Comparison of ENCODE assay signal across 26 cellular contexts in genomic region chr18:34002130-34002529, GRCh38.
"Had no signal": no experiment of that assay in that cellular context is flagged by ENCODE, and none has a peak within 500 bp of the region (broad histone marks: within the 10 kb centered on the region; RNA-seq: fewer than 3 reads in every experiment).

No MANE protein-coding gene starts in this region.

- H3K27ac ChIP-seq: HL-60, KMS-11, PC-9, Peyer's patch had no signal

- H3K4me1 ChIP-seq: Peyer's patch had no signal

- H3K27me3 ChIP-seq: Peyer's patch had no signal

- H3K27ac Mint-ChIP-seq: IgD-negative memory B cell; T-cell; T-helper 1 cell treated with Interleukin-12 subunit alpha and Interleukin-12 subunit beta and Interleukin-4 antibody, amounts not matched to agents 30 μg/mL and 1 μg/mL, for 36 hours had no signal

- ATAC-seq: K562, T-cell had no signal

- H3K36me3 ChIP-seq: Peyer's patch had no signal

- H3K4me2 ChIP-seq: KMS-11, PC-9, SK-N-SH had no signal

- H3K4me1 Mint-ChIP-seq: IgD-negative memory B cell, T-cell had no signal

- H3K27me3 Mint-ChIP-seq: IgD-negative memory B cell, T-cell had no signal

- H3K9ac ChIP-seq: KMS-11, SK-N-SH had no signal

- DNase-seq: MV-4-11, NCI-H1092, NCI-H1105 treated with DMSO at 0.1 percent for 48 hours, NCI-H1417 treated with DMSO at 0.1 percent for 48 hours, NCI-H146, NCI-H1694 treated with DMSO at 0.1 percent for 48 hours, NCI-H1930, NCI-H2081, NCI-H2107, NCI-H2227 treated with DMSO at 0.1 percent for 48 hours, NCI-H524, NCI-H526 treated with DMSO at 0.1 percent for 48 hours, NCI-H774, OCI-M1, PC-9, Peyer's patch, Right ventricle myocardium superior, SIG-M5, SK-N-SH, SW 1271, T-cell had no signal

- H3K4me3 Mint-ChIP-seq: IgD-negative memory B cell; T-cell; T-helper 1 cell treated with Interleukin-12 subunit alpha and Interleukin-12 subunit beta and Interleukin-4 antibody, amounts not matched to agents 30 μg/mL and 1 μg/mL, for 36 hours had no signal

- H3K9me2 ChIP-seq: SK-N-SH had no signal

- H3K36me3 Mint-ChIP-seq: IgD-negative memory B cell, T-cell had no signal

- H3K9me3 ChIP-seq: Peyer's patch, SK-N-SH had no signal

- H2AFZ ChIP-seq: PC-9 had no signal

- H3K4me3 ChIP-seq: K562, PC-9, Peyer's patch had no signal
